Comparison of ENCODE assay signal across 24 cellular contexts in the genomic region with DNA sequence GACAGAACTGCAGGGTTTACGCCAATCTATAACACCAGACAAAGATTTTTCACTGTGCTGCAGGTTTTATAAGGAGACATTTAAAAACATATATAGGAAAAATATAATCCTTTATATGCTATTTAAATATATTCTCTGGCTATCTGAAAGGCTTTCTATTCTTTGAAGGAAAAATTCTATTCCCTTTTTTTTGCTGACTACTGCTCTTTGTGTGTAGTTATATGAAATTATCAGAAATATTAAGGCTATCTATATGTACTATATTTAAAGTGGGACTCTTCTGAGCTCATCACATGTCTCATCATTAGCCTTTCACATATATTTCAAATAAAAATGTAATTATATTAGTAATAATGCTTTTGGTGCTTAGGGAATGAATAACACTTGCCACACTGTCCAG.
"Had no signal": no experiment of that assay in that cellular context is flagged by ENCODE, and none has a peak within 500 bp of the region (broad histone marks: within the 10 kb centered on the region; RNA-seq: fewer than 3 reads in every experiment).

No MANE protein-coding gene starts in this region.

- H3K4me2 ChIP-seq: hepatocyte had no signal

- DNase-seq: dermis blood vessel endothelial cell; effector memory CD4-positive, alpha-beta T cell; foreskin keratinocyte; heart left ventricle; kidney; natural killer cell; sigmoid colon; spleen; stimulated activated CD4-positive, alpha-beta T cell treated with anti-CD3 and anti-CD28 coated beads, Interleukin-4, amount 100 ng/mL, for 4 hours; stimulated activated naive CD8-positive, alpha-beta T cell treated with anti-CD3 and anti-CD28 coated beads, Interleukin-15, Interleukin-2, amounts not matched to agents 100 U/mL and 50 U/mL, for 24 hours; substantia nigra; upper lobe of left lung had no signal

- H3K4me1 ChIP-seq: foreskin keratinocyte, gastroesophageal sphincter, heart left ventricle, parathyroid adenoma, sigmoid colon, spleen, tibial nerve, upper lobe of left lung had no signal

- H2AFZ ChIP-seq: hepatocyte, parathyroid adenoma had no signal

- H3K36me3 ChIP-seq: esophagus muscularis mucosa, gastroesophageal sphincter, heart left ventricle, sigmoid colon, spleen, thoracic aorta, tibial nerve, upper lobe of left lung had no signal

- FAIRE-seq: endothelial cell of umbilical vein, kidney, urothelium cell line had no signal

- H3K9me3 ChIP-seq: sigmoid colon, thoracic aorta, tibial nerve had no signal

- H3K27me3 ChIP-seq: esophagus muscularis mucosa, foreskin keratinocyte, gastroesophageal sphincter, heart left ventricle, hepatocyte, sigmoid colon, spleen, tibial nerve, upper lobe of left lung had no signal

- H3K27ac ChIP-seq: coronary artery, esophagus muscularis mucosa, foreskin keratinocyte, gastroesophageal sphincter, heart left ventricle, hepatocyte, parathyroid adenoma, sigmoid colon, spleen, thoracic aorta, tibial nerve, upper lobe of left lung had no signal

- H3K9ac ChIP-seq: parathyroid adenoma had no signal

- ATAC-seq: gastroesophageal sphincter; heart left ventricle; left lobe of liver; natural killer cell; stimulated activated memory B cell treated with anti-CD40 and anti-IgM and Interleukin-4, amounts not matched to agents 10 μg/mL and 1 μg/mL and 100 μg/mL, for 72 hours; stimulated activated naive CD8-positive, alpha-beta T cell treated with anti-CD3 and anti-CD28 coated beads, Interleukin-15, Interleukin-2, amounts not matched to agents 100 U/mL and 50 U/mL, for 24 hours had no signal

- H3K79me2 ChIP-seq: hepatocyte, parathyroid adenoma had no signal

- H3K4me3 ChIP-seq: coronary artery, esophagus muscularis mucosa, gastroesophageal sphincter, heart left ventricle, hepatocyte, lung, sigmoid colon, spleen, thoracic aorta, tibial nerve, upper lobe of left lung had no signal
